ENCODE assay signal across 8 cellular contexts in the genomic region with DNA sequence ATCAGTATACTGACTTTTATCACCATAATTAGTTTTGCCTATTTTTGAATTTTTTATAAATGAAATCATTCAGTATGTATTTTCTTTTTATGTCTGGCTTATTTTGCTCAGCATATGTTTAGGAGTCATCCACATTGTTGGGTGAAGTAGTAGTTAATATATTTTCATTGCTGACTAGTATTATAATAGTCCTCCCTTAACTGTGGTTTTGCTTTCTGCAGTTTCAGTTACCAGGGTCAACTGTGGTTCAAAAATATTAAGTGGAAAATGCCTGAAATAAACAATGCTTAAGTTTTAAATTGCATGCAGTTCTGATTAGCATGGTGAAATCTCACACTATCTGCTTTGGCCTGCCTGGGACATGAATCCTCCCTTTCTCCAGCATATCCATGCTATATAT. TPM values are rescaled to one million over a fixed set of nuclear protein-coding genes. Genes with fewer than 3 reads are reported as not detected.
"Had no signal": no experiment of that assay in that cellular context is flagged by ENCODE, and none has a peak within 500 bp of the region (broad histone marks: within the 10 kb centered on the region; RNA-seq: fewer than 3 reads in every experiment).

No MANE protein-coding gene starts in this region.

- ATAC-seq: GM23338, HepG2 had no signal

- H3K4me2 ChIP-seq: GM23338 had no signal

- DNase-seq: H9, HCEC 1CT had no signal

- H3K4me3 ChIP-seq: GM23338 had no signal

- FAIRE-seq: H1, H54, HepG2 had no signal

- H2AFZ ChIP-seq: GM23338 had no signal

- H3K27ac ChIP-seq: HL-60 had no signal

RNA-seq across cellular contexts. Expression of gene PRR23C, which starts 39.5 kb away (rescaled TPM):
- total RNA-seq: GM23338, H1, H9, HepG2, HT1080 had no signal
